ENCODE assay signal across 26 cellular contexts in genomic region chr16:1001096-1001495, GRCh38. TPM values are rescaled to one million over a fixed set of nuclear protein-coding genes. Genes with fewer than 3 reads are reported as not detected.
DNase-seq lines count a peak whose midpoint lies in the region; ATAC-seq and TF ChIP-seq lines count a peak whose summit lies in the region.
"Had no signal": no experiment of that assay in that cellular context is flagged by ENCODE, and none has a peak within 500 bp of the region (broad histone marks: within the 10 kb centered on the region; RNA-seq: fewer than 3 reads in every experiment).

No MANE protein-coding gene starts in this region.

- intact Hi-C loops in activated CD4-positive, alpha-beta memory T cell treated with anti-CD3 and anti-CD28 coated beads for 36 hours (cut with micrococcal nuclease): loop anchor here (5.0 kb wide), 1 partner anchor 39 kb away; no protein-coding TSS in a partner anchor
- intact Hi-C loops in naive thymus-derived CD4-positive, alpha-beta T cell (cut with micrococcal nuclease): no loop called here
- intact Hi-C loops in thyroid gland (cut with DNase I) (no loop called here), left ventricle myocardium inferior (cut with micrococcal nuclease) (no loop called here)

- H3K27ac ChIP-seq in naive thymus-derived CD4-positive, alpha-beta T cell (ENCODE audit: low read depth, low read length): no peak overlapping the region
- H3K27ac ChIP-seq in thyroid gland (no peak overlapping the region), left ventricle myocardium inferior (replicated peaks) (no peak overlapping the region)
- H3K27ac ChIP-seq: BLaER1 had no signal

- no peak for ATAC-seq in naive thymus-derived CD4-positive, alpha-beta T cell
- no peak for ATAC-seq in GM21619 (IDR thresholded peaks at IDR 0.05; ENCODE audit: unreplicated experiment)
- ATAC-seq: GM12878 had no signal

- peaks cover 45 to 62% of the 10 kb centered on the region in 2 donors for H3K4me1 ChIP-seq in naive thymus-derived CD4-positive, alpha-beta T cell (ENCODE audit: control insufficient read depth in 2 of 2, insufficient read depth in 2 of 2, low read length in 2 of 2)
- peaks cover 0 to 3% of the 10 kb centered on the region in 2 donors for H3K4me1 ChIP-seq in thyroid gland
- peaks cover 9% of the 10 kb centered on the region for H3K4me1 ChIP-seq in left ventricle myocardium inferior

- no peak for TF ChIP-seq CTCF in thyroid gland (IDR thresholded peaks at IDR 0.05)
- TF ChIP-seq CTCF in left ventricle myocardium inferior (IDR thresholded peaks at IDR 0.05; ENCODE audit: borderline replicate concordance): no peak

- no peaks in the 10 kb centered on the region for H3K36me3 ChIP-seq in naive thymus-derived CD4-positive, alpha-beta T cell (ENCODE audit: control insufficient read depth in 2 of 3, insufficient read depth in 3 of 3, low read length in 3 of 3)
- H3K36me3 ChIP-seq in thyroid gland: no peaks in the 10 kb centered on the region
- no peaks in the 10 kb centered on the region for H3K36me3 ChIP-seq in left ventricle myocardium inferior
- H3K36me3 ChIP-seq: BE2C, BLaER1 had no signal

- no peak for DNase-seq in activated CD4-positive, alpha-beta memory T cell treated with anti-CD3 and anti-CD28 coated beads for 36 hours
- DNase-seq in activated CD4-positive, alpha-beta memory T cell treated with anti-CD3 and anti-CD28 coated beads, Interleukin-2, amount 10 ng/mL, durations not matched to agents 7 days and 5 days: no peak
- peak; percentile 85 for DNase-seq in RPMI8226
- DNase-seq in naive thymus-derived CD4-positive, alpha-beta T cell: no peak
- DNase-seq in thyroid gland: peak; percentile 37 to 46
- DNase-seq in left ventricle myocardium inferior: no peak
- DNase-seq: 8988T; ACHN; BE2C; C1 segment of cervical spinal cord; CD4-positive, CD25-positive, alpha-beta regulatory T cell; CD8-positive, alpha-beta memory T cell; COR-L47; DMS 273 treated with DMSO at 0.1 percent for 48 hours; DMS153; DMS53; DMS79; DND-41; EL; GDM1 had no signal

- no peak overlapping the region for H3K4me3 Mint-ChIP-seq in activated CD4-positive, alpha-beta memory T cell treated with anti-CD3 and anti-CD28 coated beads for 36 hours
- no peak overlapping the region for H3K4me3 Mint-ChIP-seq in activated CD4-positive, alpha-beta memory T cell treated with anti-CD3 and anti-CD28 coated beads, Interleukin-2, amount 10 ng/mL, durations not matched to agents 7 days and 5 days
- H3K4me3 Mint-ChIP-seq in naive thymus-derived CD4-positive, alpha-beta T cell: peak overlapping the region in 2 of 10 donors; percentile 30 to 68
- H3K4me3 Mint-ChIP-seq: CD14-positive monocyte had no signal

- H3K4me3 ChIP-seq in naive thymus-derived CD4-positive, alpha-beta T cell (ENCODE audit: low read length): no peak overlapping the region
- no peak overlapping the region for H3K4me3 ChIP-seq in thyroid gland (replicated peaks in 1 of 3)
- no peak overlapping the region for H3K4me3 ChIP-seq in left ventricle myocardium inferior
- H3K4me3 ChIP-seq: BLaER1, GM12878 had no signal

- peaks cover 66% of the 10 kb centered on the region for H3K4me1 Mint-ChIP-seq in activated CD4-positive, alpha-beta memory T cell treated with anti-CD3 and anti-CD28 coated beads for 36 hours (ENCODE audit: low read depth)
- peaks cover 44% of the 10 kb centered on the region for H3K4me1 Mint-ChIP-seq in activated CD4-positive, alpha-beta memory T cell treated with anti-CD3 and anti-CD28 coated beads, Interleukin-2, amount 10 ng/mL, durations not matched to agents 7 days and 5 days
- peaks cover 23 to 67% (median 45%) of the 10 kb centered on the region in 7 donors for H3K4me1 Mint-ChIP-seq in naive thymus-derived CD4-positive, alpha-beta T cell
- H3K4me1 Mint-ChIP-seq: CD14-positive monocyte had no signal

- peaks cover 2% of the 10 kb centered on the region for H3K9me3 Mint-ChIP-seq in activated CD4-positive, alpha-beta memory T cell treated with anti-CD3 and anti-CD28 coated beads for 36 hours
- H3K9me3 Mint-ChIP-seq in activated CD4-positive, alpha-beta memory T cell treated with anti-CD3 and anti-CD28 coated beads, Interleukin-2, amount 10 ng/mL, durations not matched to agents 7 days and 5 days: no peaks in the 10 kb centered on the region
- peaks cover 0 to under 1% (median 0%) of the 10 kb centered on the region in 11 donors for H3K9me3 Mint-ChIP-seq in naive thymus-derived CD4-positive, alpha-beta T cell
- H3K9me3 Mint-ChIP-seq: CD4-positive, alpha-beta memory T cell; CD8-positive, alpha-beta memory T cell had no signal

- H3K36me3 Mint-ChIP-seq in activated CD4-positive, alpha-beta memory T cell treated with anti-CD3 and anti-CD28 coated beads for 36 hours: no peaks in the 10 kb centered on the region
- no peaks in the 10 kb centered on the region for H3K36me3 Mint-ChIP-seq in activated CD4-positive, alpha-beta memory T cell treated with anti-CD3 and anti-CD28 coated beads, Interleukin-2, amount 10 ng/mL, durations not matched to agents 7 days and 5 days (ENCODE audit: low read depth)
- no peaks in the 10 kb centered on the region for H3K36me3 Mint-ChIP-seq in naive thymus-derived CD4-positive, alpha-beta T cell
- H3K36me3 Mint-ChIP-seq: CD14-positive monocyte; CD4-positive, alpha-beta memory T cell; CD4-positive, CD25-positive, alpha-beta regulatory T cell; CD8-positive, alpha-beta memory T cell had no signal

- no peak for TF ChIP-seq POLR2A in thyroid gland (IDR thresholded peaks at IDR 0.05)

- H3K27ac Mint-ChIP-seq in activated CD4-positive, alpha-beta memory T cell treated with anti-CD3 and anti-CD28 coated beads for 36 hours: peak overlapping the region; percentile 68
- H3K27ac Mint-ChIP-seq in activated CD4-positive, alpha-beta memory T cell treated with anti-CD3 and anti-CD28 coated beads, Interleukin-2, amount 10 ng/mL, durations not matched to agents 7 days and 5 days: no peak overlapping the region
- H3K27ac Mint-ChIP-seq in naive thymus-derived CD4-positive, alpha-beta T cell: peak overlapping the region in 5 of 9 donors; percentile 15 to 88 (median 48)
- H3K27ac Mint-ChIP-seq: CD14-positive monocyte; CD4-positive, CD25-positive, alpha-beta regulatory T cell had no signal

- POLR2A ChIA-PET in activated CD4-positive, alpha-beta memory T cell treated with anti-CD3 and anti-CD28 coated beads for 36 hours (lab: Charles Lee): interaction anchor here (1.3 kb wide), 2 partner anchors 20 to 36 kb away, joined by 3 to 4 read pairs; partner anchors contain the start of gene SOX8
- POLR2A ChIA-PET in activated CD4-positive, alpha-beta memory T cell treated with anti-CD3 and anti-CD28 coated beads, Interleukin-2, amount 10 ng/mL, durations not matched to agents 7 days and 5 days (lab: Charles Lee): interaction anchor here (1.4 kb wide), 2 partner anchors 31 to 38 kb away, joined by 3 to 4 read pairs; no protein-coding TSS in a partner anchor
- POLR2A ChIA-PET in naive thymus-derived CD4-positive, alpha-beta T cell (lab: Charles Lee): interaction anchor here (8.1 kb wide), 1 partner anchor 20 kb away, joined by 87 read pairs; the partner anchor contains the start of gene SOX8

- CTCF ChIA-PET in activated CD4-positive, alpha-beta memory T cell treated with anti-CD3 and anti-CD28 coated beads for 36 hours (lab: Charles Lee): interaction anchor here (1.6 kb wide), 1 partner anchor 56 kb away, joined by 4 read pairs; no protein-coding TSS in a partner anchor
- CTCF ChIA-PET in activated CD4-positive, alpha-beta memory T cell treated with anti-CD3 and anti-CD28 coated beads, Interleukin-2, amount 10 ng/mL, durations not matched to agents 7 days and 5 days (lab: Charles Lee): no interaction called here
- CTCF ChIA-PET in naive thymus-derived CD4-positive, alpha-beta T cell (lab: Charles Lee): interaction anchor here (0.5 kb wide), 1 partner anchor 117 kb away, joined by 3 read pairs; no protein-coding TSS in a partner anchor

- H3K27me3 ChIP-seq in naive thymus-derived CD4-positive, alpha-beta T cell (ENCODE audit: control insufficient read depth in 2 of 2, insufficient read depth in 2 of 2, low read length in 2 of 2): no peaks in the 10 kb centered on the region
- H3K27me3 ChIP-seq in thyroid gland: no peaks in the 10 kb centered on the region
- peaks cover 90% of the 10 kb centered on the region for H3K27me3 ChIP-seq in left ventricle myocardium inferior (ENCODE audit: low read depth)

- no peaks in the 10 kb centered on the region for H3K27me3 Mint-ChIP-seq in activated CD4-positive, alpha-beta memory T cell treated with anti-CD3 and anti-CD28 coated beads for 36 hours
- H3K27me3 Mint-ChIP-seq in activated CD4-positive, alpha-beta memory T cell treated with anti-CD3 and anti-CD28 coated beads, Interleukin-2, amount 10 ng/mL, durations not matched to agents 7 days and 5 days: peaks cover 31% of the 10 kb centered on the region
- peaks cover 0 to 40% (median 0%) of the 10 kb centered on the region in 5 donors for H3K27me3 Mint-ChIP-seq in naive thymus-derived CD4-positive, alpha-beta T cell
- H3K27me3 Mint-ChIP-seq: CD4-positive, alpha-beta memory T cell; CD4-positive, CD25-positive, alpha-beta regulatory T cell; CD8-positive, alpha-beta memory T cell had no signal

- H3K9me3 ChIP-seq in naive thymus-derived CD4-positive, alpha-beta T cell (ENCODE audit: control insufficient read depth in 2 of 3, low read length in 3 of 3): no peaks in the 10 kb centered on the region
- no peaks in the 10 kb centered on the region for H3K9me3 ChIP-seq in thyroid gland
- H3K9me3 ChIP-seq in left ventricle myocardium inferior (replicated peaks): peaks cover 8% of the 10 kb centered on the region
- H3K9me3 ChIP-seq: BE2C, BLaER1 had no signal

- WGBS in thyroid gland, 2 donors: 81 to 83% methylated on average over 9 to 10 of the region's 11 CpGs

RNA-seq across cellular contexts. Expression of gene SOX8, which starts 19.5 kb away (rescaled TPM):
- 1 to 10 TPM; 2.0 to 2.6 TPM for total RNA-seq in activated CD4-positive, alpha-beta memory T cell treated with anti-CD3 and anti-CD28 coated beads for 36 hours
- under 1 TPM; 0.10 to 0.13 TPM for total RNA-seq in activated CD4-positive, alpha-beta memory T cell treated with anti-CD3 and anti-CD28 coated beads, Interleukin-2, amount 10 ng/mL, durations not matched to agents 7 days and 5 days
- total RNA-seq in naive thymus-derived CD4-positive, alpha-beta T cell: 1 to 10 TPM in 4 of 5 experiments, under 1 TPM in 1; 0.07 to 5.4 (median 4.7) TPM
- 1 to 10 TPM; 2.3 to 3.1 TPM for polyA plus RNA-seq in naive thymus-derived CD4-positive, alpha-beta T cell
- total RNA-seq in thyroid gland (under 1 TPM in 3 of 4 donors, not detected in 1; 0.15 to 0.78 (median 0.27) TPM), left ventricle myocardium inferior (0.96 TPM)
- total RNA-seq: GM12878 had no signal
- polyA plus RNA-seq: AG04450, CD14-positive monocyte, GM12878 had no signal

RNA-seq across cellular contexts. Expression of gene LMF1, which starts 30.3 kb away (rescaled TPM):
- total RNA-seq in activated CD4-positive, alpha-beta memory T cell treated with anti-CD3 and anti-CD28 coated beads for 36 hours: 10 to 100 TPM; 14.4 to 15.4 TPM
- 10 to 100 TPM; 21.3 to 22.6 TPM for total RNA-seq in activated CD4-positive, alpha-beta memory T cell treated with anti-CD3 and anti-CD28 coated beads, Interleukin-2, amount 10 ng/mL, durations not matched to agents 7 days and 5 days
- 10 to 100 TPM; 25.9 to 63.1 (median 43.1) TPM for total RNA-seq in naive thymus-derived CD4-positive, alpha-beta T cell
- 10 to 100 TPM; 10.6 to 19.4 TPM for polyA plus RNA-seq in naive thymus-derived CD4-positive, alpha-beta T cell
- total RNA-seq in thyroid gland: 10 to 100 TPM; 23.2 to 97.8 (median 89.1) TPM
- total RNA-seq in left ventricle myocardium inferior: 6.6 TPM

Comparison
In these comparisons a context has a peak if more than half of its experiments do, and no peak if none do; other contexts are left out.
1. DNase-seq: peak in RPMI8226 (single experiment) and thyroid gland (2 of 2); none in activated CD4-positive, alpha-beta memory T cell treated with anti-CD3 and anti-CD28 coated beads for 36 hours (single experiment), activated CD4-positive, alpha-beta memory T cell treated with anti-CD3 and anti-CD28 coated beads, Interleukin-2, amount 10 ng/mL, durations not matched to agents 7 days and 5 days (single experiment), naive thymus-derived CD4-positive, alpha-beta T cell (0 of 9) and left ventricle myocardium inferior (single experiment).